Comparison of ENCODE assay signal across 2 cellular contexts in genomic region chr5:174552428-174552827, GRCh38.
TF ChIP-seq lines count a peak whose summit lies in the region.

No MANE protein-coding gene starts in this region.

TF ChIP-seq in GM23338, 12 proteins besides CTCF, POLR2A, EP300 and RAD21 (continued from another document):
- TF ChIP-seq, protein P1, sequence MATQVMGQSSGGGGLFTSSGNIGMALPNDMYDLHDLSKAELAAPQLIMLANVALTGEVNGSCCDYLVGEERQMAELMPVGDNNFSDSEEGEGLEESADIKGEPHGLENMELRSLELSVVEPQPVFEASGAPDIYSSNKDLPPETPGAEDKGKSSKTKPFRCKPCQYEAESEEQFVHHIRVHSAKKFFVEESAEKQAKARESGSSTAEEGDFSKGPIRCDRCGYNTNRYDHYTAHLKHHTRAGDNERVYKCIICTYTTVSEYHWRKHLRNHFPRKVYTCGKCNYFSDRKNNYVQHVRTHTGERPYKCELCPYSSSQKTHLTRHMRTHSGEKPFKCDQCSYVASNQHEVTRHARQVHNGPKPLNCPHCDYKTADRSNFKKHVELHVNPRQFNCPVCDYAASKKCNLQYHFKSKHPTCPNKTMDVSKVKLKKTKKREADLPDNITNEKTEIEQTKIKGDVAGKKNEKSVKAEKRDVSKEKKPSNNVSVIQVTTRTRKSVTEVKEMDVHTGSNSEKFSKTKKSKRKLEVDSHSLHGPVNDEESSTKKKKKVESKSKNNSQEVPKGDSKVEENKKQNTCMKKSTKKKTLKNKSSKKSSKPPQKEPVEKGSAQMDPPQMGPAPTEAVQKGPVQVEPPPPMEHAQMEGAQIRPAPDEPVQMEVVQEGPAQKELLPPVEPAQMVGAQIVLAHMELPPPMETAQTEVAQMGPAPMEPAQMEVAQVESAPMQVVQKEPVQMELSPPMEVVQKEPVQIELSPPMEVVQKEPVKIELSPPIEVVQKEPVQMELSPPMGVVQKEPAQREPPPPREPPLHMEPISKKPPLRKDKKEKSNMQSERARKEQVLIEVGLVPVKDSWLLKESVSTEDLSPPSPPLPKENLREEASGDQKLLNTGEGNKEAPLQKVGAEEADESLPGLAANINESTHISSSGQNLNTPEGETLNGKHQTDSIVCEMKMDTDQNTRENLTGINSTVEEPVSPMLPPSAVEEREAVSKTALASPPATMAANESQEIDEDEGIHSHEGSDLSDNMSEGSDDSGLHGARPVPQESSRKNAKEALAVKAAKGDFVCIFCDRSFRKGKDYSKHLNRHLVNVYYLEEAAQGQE (IDR thresholded peaks at IDR 0.05; ENCODE audit: unreplicated experiment): no peak
- no peak for TF ChIP-seq STAT1 (IDR thresholded peaks at IDR 0.05; ENCODE audit: unreplicated experiment)
- no peak for TF ChIP-seq POLR2AphosphoS5 (IDR thresholded peaks at IDR 0.05; ENCODE audit: low read depth)
- no peak for TF ChIP-seq EZH2 (IDR thresholded peaks at IDR 0.05; ENCODE audit: low read depth, unreplicated experiment)
- TF ChIP-seq JUNB (IDR thresholded peaks at IDR 0.05; ENCODE audit: unreplicated experiment): no peak
- no peak for TF ChIP-seq ETS1 (IDR thresholded peaks at IDR 0.05)

TF ChIP-seq in WTC11, 78 proteins besides CTCF, POLR2A, EP300 and RAD21 (continued from another document):
- TF ChIP-seq, protein P2, sequence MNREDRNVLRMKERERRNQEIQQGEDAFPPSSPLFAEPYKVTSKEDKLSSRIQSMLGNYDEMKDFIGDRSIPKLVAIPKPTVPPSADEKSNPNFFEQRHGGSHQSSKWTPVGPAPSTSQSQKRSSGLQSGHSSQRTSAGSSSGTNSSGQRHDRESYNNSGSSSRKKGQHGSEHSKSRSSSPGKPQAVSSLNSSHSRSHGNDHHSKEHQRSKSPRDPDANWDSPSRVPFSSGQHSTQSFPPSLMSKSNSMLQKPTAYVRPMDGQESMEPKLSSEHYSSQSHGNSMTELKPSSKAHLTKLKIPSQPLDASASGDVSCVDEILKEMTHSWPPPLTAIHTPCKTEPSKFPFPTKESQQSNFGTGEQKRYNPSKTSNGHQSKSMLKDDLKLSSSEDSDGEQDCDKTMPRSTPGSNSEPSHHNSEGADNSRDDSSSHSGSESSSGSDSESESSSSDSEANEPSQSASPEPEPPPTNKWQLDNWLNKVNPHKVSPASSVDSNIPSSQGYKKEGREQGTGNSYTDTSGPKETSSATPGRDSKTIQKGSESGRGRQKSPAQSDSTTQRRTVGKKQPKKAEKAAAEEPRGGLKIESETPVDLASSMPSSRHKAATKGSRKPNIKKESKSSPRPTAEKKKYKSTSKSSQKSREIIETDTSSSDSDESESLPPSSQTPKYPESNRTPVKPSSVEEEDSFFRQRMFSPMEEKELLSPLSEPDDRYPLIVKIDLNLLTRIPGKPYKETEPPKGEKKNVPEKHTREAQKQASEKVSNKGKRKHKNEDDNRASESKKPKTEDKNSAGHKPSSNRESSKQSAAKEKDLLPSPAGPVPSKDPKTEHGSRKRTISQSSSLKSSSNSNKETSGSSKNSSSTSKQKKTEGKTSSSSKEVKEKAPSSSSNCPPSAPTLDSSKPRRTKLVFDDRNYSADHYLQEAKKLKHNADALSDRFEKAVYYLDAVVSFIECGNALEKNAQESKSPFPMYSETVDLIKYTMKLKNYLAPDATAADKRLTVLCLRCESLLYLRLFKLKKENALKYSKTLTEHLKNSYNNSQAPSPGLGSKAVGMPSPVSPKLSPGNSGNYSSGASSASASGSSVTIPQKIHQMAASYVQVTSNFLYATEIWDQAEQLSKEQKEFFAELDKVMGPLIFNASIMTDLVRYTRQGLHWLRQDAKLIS (CRISPR knock-in tag; IDR thresholded peaks at IDR 0.05; ENCODE audit: borderline replicate concordance): no peak
- TF ChIP-seq SMAD3 (CRISPR knock-in tag; IDR thresholded peaks at IDR 0.05; ENCODE audit: borderline replicate concordance): no peak
- TF ChIP-seq, protein P3, sequence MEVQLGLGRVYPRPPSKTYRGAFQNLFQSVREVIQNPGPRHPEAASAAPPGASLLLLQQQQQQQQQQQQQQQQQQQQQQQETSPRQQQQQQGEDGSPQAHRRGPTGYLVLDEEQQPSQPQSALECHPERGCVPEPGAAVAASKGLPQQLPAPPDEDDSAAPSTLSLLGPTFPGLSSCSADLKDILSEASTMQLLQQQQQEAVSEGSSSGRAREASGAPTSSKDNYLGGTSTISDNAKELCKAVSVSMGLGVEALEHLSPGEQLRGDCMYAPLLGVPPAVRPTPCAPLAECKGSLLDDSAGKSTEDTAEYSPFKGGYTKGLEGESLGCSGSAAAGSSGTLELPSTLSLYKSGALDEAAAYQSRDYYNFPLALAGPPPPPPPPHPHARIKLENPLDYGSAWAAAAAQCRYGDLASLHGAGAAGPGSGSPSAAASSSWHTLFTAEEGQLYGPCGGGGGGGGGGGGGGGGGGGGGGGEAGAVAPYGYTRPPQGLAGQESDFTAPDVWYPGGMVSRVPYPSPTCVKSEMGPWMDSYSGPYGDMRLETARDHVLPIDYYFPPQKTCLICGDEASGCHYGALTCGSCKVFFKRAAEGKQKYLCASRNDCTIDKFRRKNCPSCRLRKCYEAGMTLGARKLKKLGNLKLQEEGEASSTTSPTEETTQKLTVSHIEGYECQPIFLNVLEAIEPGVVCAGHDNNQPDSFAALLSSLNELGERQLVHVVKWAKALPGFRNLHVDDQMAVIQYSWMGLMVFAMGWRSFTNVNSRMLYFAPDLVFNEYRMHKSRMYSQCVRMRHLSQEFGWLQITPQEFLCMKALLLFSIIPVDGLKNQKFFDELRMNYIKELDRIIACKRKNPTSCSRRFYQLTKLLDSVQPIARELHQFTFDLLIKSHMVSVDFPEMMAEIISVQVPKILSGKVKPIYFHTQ (CRISPR knock-in tag; IDR thresholded peaks at IDR 0.05): no peak
- TF ChIP-seq ZNF281 (CRISPR knock-in tag; IDR thresholded peaks at IDR 0.05): no peak
- no peak for TF ChIP-seq ESRRA (CRISPR knock-in tag; IDR thresholded peaks at IDR 0.05; ENCODE audit: borderline replicate concordance)
- TF ChIP-seq ZNF219 (CRISPR knock-in tag; IDR thresholded peaks at IDR 0.05; ENCODE audit: borderline replicate concordance): no peak
- TF ChIP-seq, protein P4, sequence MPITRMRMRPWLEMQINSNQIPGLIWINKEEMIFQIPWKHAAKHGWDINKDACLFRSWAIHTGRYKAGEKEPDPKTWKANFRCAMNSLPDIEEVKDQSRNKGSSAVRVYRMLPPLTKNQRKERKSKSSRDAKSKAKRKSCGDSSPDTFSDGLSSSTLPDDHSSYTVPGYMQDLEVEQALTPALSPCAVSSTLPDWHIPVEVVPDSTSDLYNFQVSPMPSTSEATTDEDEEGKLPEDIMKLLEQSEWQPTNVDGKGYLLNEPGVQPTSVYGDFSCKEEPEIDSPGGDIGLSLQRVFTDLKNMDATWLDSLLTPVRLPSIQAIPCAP (CRISPR knock-in tag; IDR thresholded peaks at IDR 0.05): no peak
- no peak for TF ChIP-seq FOXP4 (CRISPR knock-in tag; IDR thresholded peaks at IDR 0.05)
- TF ChIP-seq, protein P5, sequence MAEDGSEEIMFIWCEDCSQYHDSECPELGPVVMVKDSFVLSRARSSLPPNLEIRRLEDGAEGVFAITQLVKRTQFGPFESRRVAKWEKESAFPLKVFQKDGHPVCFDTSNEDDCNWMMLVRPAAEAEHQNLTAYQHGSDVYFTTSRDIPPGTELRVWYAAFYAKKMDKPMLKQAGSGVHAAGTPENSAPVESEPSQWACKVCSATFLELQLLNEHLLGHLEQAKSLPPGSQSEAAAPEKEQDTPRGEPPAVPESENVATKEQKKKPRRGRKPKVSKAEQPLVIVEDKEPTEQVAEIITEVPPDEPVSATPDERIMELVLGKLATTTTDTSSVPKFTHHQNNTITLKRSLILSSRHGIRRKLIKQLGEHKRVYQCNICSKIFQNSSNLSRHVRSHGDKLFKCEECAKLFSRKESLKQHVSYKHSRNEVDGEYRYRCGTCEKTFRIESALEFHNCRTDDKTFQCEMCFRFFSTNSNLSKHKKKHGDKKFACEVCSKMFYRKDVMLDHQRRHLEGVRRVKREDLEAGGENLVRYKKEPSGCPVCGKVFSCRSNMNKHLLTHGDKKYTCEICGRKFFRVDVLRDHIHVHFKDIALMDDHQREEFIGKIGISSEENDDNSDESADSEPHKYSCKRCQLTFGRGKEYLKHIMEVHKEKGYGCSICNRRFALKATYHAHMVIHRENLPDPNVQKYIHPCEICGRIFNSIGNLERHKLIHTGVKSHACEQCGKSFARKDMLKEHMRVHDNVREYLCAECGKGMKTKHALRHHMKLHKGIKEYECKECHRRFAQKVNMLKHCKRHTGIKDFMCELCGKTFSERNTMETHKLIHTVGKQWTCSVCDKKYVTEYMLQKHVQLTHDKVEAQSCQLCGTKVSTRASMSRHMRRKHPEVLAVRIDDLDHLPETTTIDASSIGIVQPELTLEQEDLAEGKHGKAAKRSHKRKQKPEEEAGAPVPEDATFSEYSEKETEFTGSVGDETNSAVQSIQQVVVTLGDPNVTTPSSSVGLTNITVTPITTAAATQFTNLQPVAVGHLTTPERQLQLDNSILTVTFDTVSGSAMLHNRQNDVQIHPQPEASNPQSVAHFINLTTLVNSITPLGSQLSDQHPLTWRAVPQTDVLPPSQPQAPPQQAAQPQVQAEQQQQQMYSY (CRISPR knock-in tag; IDR thresholded peaks at IDR 0.05): no peak
- no peak for TF ChIP-seq RELA (CRISPR knock-in tag; IDR thresholded peaks at IDR 0.05; ENCODE audit: borderline replicate concordance)
